ENCODE assay signal across 8 cellular contexts in genomic region chr10:3783313-3783689, GRCh38. TPM values are rescaled to one million over a fixed set of nuclear protein-coding genes. Genes with fewer than 3 reads are reported as not detected.
DNase-seq lines count a peak whose midpoint lies in the region; ATAC-seq, FAIRE-seq and TF ChIP-seq lines count a peak whose summit lies in the region.

No MANE protein-coding gene starts in this region.

- DNase-seq in GM12891 (ENCODE audit: insufficient read length, low spot score) (no peak), HFFc6 (peak; percentile 83), NOMO-1 treated with DMSO at 0.1 percent for 48 hours (lab: John Stamatoyannopoulos, UW; ENCODE audit: unreplicated experiment) (peak; percentile 58), fibroblast of gingiva (ENCODE audit: low read depth) (peak; percentile 82), upper lobe of left lung (peak in 1 of 2 donors; percentile 51), NCI-H774 (lab: John Stamatoyannopoulos, UW) (no peak)
- peak; percentile 72 for DNase-seq in activated T-cell treated with anti-CD3 and anti-CD28 coated beads, Interleukin-2, amount 50 U/mL, for 1 hour
- DNase-seq in natural killer cell treated with Interleukin-12 subunit alpha and Interleukin-12 subunit beta and Interleukin-15 and Interleukin-18, amount 100 ng/mL, for 72 hours (ENCODE audit: low spot score), result peak; percentile 81

- peaks cover 26% of the 10 kb centered on the region for H3K9me3 Mint-ChIP-seq in HFFc6
- H3K9me3 Mint-ChIP-seq in natural killer cell treated with Interleukin-12 subunit alpha and Interleukin-12 subunit beta and Interleukin-15 and Interleukin-18, amount 100 ng/mL, for 72 hours, result no peaks in the 10 kb centered on the region

- H3K9me3 ChIP-seq in upper lobe of left lung, result no peaks in the 10 kb centered on the region

- peak; percentile 41 to 48 for ATAC-seq in natural killer cell treated with Interleukin-12 subunit alpha and Interleukin-12 subunit beta and Interleukin-15 and Interleukin-18, amount 100 ng/mL, for 72 hours
- ATAC-seq in upper lobe of left lung (ENCODE audit: low FRiP score in 2 of 2), result peak; percentile 3 to 15

- peak overlapping the region; percentile 99 for H3K27ac Mint-ChIP-seq in HFFc6
- H3K27ac Mint-ChIP-seq in natural killer cell treated with Interleukin-12 subunit alpha and Interleukin-12 subunit beta and Interleukin-15 and Interleukin-18, amount 100 ng/mL, for 72 hours, result peak overlapping the region; percentile 99 to 100

- FAIRE-seq in GM12891 (lab: Jason Lieb, UNC), result peak; percentile 69

- WGBS in upper lobe of left lung, 2 donors, result 1 to 2% methylated on average over 12 of the region's 12 CpGs

- H3K27me3 ChIP-seq in upper lobe of left lung, result no peaks in the 10 kb centered on the region

- peaks cover 69% of the 10 kb centered on the region for H3K27me3 Mint-ChIP-seq in HFFc6 (ENCODE audit: insufficient read depth)
- H3K27me3 Mint-ChIP-seq in natural killer cell treated with Interleukin-12 subunit alpha and Interleukin-12 subunit beta and Interleukin-15 and Interleukin-18, amount 100 ng/mL, for 72 hours, result no peaks in the 10 kb centered on the region

- peaks cover 59% of the 10 kb centered on the region for H3K4me1 Mint-ChIP-seq in HFFc6 (ENCODE audit: low read depth)
- peaks cover 67 to 70% of the 10 kb centered on the region in 2 donors for H3K4me1 Mint-ChIP-seq in natural killer cell treated with Interleukin-12 subunit alpha and Interleukin-12 subunit beta and Interleukin-15 and Interleukin-18, amount 100 ng/mL, for 72 hours (ENCODE audit: low read depth in 2 of 2)

- H3K27ac ChIP-seq in upper lobe of left lung, result peak overlapping the region; percentile 100

- H3K4me1 ChIP-seq in upper lobe of left lung, result peaks cover 30 to 42% (median 35%) of the 10 kb centered on the region in 4 donors

- peak; percentile 88 for TF ChIP-seq POLR2A in GM12891 (IDR thresholded peaks at IDR 0.05; ENCODE audit: low read depth, low read length)
- peak in 3 of 4 donors; percentile 6 to 64 (median 22) for TF ChIP-seq POLR2A in upper lobe of left lung (IDR thresholded peaks at IDR 0.05)

- TF ChIP-seq EP300 in upper lobe of left lung (IDR thresholded peaks at IDR 0.05), result no peak

- no peak for TF ChIP-seq CTCF in HFFc6 (IDR thresholded peaks at IDR 0.05)
- no peak for TF ChIP-seq CTCF in upper lobe of left lung (IDR thresholded peaks at IDR 0.05)

- H3K36me3 Mint-ChIP-seq in HFFc6 (ENCODE audit: low read depth), result peaks cover 58% of the 10 kb centered on the region
- peaks cover 57% of the 10 kb centered on the region for H3K36me3 Mint-ChIP-seq in natural killer cell treated with Interleukin-12 subunit alpha and Interleukin-12 subunit beta and Interleukin-15 and Interleukin-18, amount 100 ng/mL, for 72 hours

- peaks cover 17 to 44% (median 35%) of the 10 kb centered on the region in 4 donors for H3K36me3 ChIP-seq in upper lobe of left lung

- peak overlapping the region; percentile 96 for H3K4me3 Mint-ChIP-seq in HFFc6
- peak overlapping the region; percentile 99 for H3K4me3 Mint-ChIP-seq in natural killer cell treated with Interleukin-12 subunit alpha and Interleukin-12 subunit beta and Interleukin-15 and Interleukin-18, amount 100 ng/mL, for 72 hours

- peak overlapping the region; percentile 65 to 91 (median 78) for H3K4me3 ChIP-seq in upper lobe of left lung

TF ChIP-seq in GM12891, 5 proteins besides CTCF, POLR2A, EP300 and RAD21:
- TF ChIP-seq POU2F2 (IDR thresholded peaks at IDR 0.05; ENCODE audit: low read depth, low read length), result peak; percentile 71
- TF ChIP-seq PAX5 (IDR thresholded peaks at IDR 0.05; ENCODE audit: insufficient read depth, low read length, severe bottlenecking), result no peak
- TF ChIP-seq POLR2AphosphoS5 (IDR thresholded peaks at IDR 0.05; ENCODE audit: low read depth, low read length), result peak; percentile 75
- no peak for TF ChIP-seq SPI1 (IDR thresholded peaks at IDR 0.05; ENCODE audit: low read depth, low read length)
- TF ChIP-seq TAF1 (IDR thresholded peaks at IDR 0.05; ENCODE audit: low read depth, low read length), result peak; percentile 76; the same call in 1 of the 2 replicates

RNA-seq across cellular contexts. Expression of gene KLF6, which starts 1.7 kb away (rescaled TPM):
- 67.9 TPM for polyA plus RNA-seq in GM12891 (2012; ENCODE audit: low read depth, missing spikeins)
- total RNA-seq in HFFc6 (2021; fragmentation: NEBNext Ultra II Directional; extraction: Animal tissue kit (Norgen Biotek cat#: 25700)), result 100 to 1,000 TPM; 114 to 154 (median 142) TPM
- 100 to 1,000 TPM; 225 to 236 TPM for total RNA-seq in natural killer cell treated with Interleukin-12 subunit alpha and Interleukin-12 subunit beta and Interleukin-15 and Interleukin-18, amount 100 ng/mL, for 72 hours
- 100 to 1,000 TPM; 164 to 439 (median 249) TPM for total RNA-seq in upper lobe of left lung

Comparison
In these comparisons a context has a peak if more than half of its experiments do, and no peak if none do; other contexts are left out.
1. DNase-seq: peak in HFFc6 (single experiment), NOMO-1 treated with DMSO at 0.1 percent for 48 hours (single experiment), activated T-cell treated with anti-CD3 and anti-CD28 coated beads, Interleukin-2, amount 50 U/mL, for 1 hour (single experiment), fibroblast of gingiva (single experiment) and natural killer cell treated with Interleukin-12 subunit alpha and Interleukin-12 subunit beta and Interleukin-15 and Interleukin-18, amount 100 ng/mL, for 72 hours (single experiment); none in GM12891 (single experiment) and NCI-H774 (single experiment).